In the genomic region with DNA sequence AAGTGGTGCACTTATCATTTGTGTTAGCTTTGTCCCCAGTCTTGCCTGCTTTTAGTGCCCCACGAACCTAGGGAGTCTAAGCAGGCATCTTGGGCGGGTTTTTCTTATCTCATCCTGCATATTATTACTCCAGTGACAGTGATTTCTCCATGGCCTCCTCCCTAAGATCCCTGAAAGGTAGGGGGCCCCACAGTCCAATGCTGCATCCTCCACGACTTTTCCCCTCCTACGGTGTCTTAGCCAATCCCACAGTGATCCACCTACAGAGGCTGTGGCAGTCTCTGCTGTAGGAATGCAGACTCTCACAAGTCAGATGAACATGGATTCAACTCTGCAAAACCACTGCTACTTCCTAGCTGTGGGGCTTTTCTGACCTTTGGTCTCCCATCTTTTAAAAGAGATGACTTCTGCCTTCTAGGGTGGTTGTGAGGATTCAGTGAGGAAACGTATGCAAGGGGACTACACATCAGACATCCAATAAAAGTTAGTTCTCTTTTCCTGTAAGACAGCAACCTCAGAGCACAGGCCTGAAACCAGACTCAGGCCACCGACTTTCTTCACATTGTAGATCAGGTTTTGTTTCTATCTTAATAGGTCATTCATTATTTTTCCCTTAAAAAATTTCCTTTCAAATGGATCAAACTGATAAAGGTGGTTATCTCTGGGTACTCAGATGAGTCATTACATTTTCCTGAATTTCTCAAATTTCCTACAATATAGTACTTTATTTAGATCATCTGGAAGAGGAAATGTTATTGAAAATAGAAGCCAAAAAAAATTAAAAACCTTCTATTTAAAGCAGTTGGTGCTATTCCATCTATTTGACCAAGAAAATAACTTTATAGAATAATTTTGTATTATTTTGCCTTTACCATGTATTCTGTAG, we compare ENCODE assay signal across 13 cellular contexts. TPM values are rescaled to one million over a fixed set of nuclear protein-coding genes. Genes with fewer than 3 reads are reported as not detected.
A peak's percentile ranks its signal among the peaks of the same experiment; 100 is the strongest.
DNase-seq lines count a peak whose midpoint lies in the region; ATAC-seq and TF ChIP-seq lines count a peak whose summit lies in the region.
"Had no signal": no experiment of that assay in that cellular context is flagged by ENCODE, and none has a peak within 500 bp of the region (broad histone marks: within the 10 kb centered on the region; RNA-seq: fewer than 3 reads in every experiment).

No MANE protein-coding gene starts in this region.

- no peaks in the 10 kb centered on the region for H3K36me3 Mint-ChIP-seq in activated B cell treated with CpG ODN at 0.5 μM for 24 hours (ENCODE audit: low read depth)
- H3K36me3 Mint-ChIP-seq in naive thymus-derived CD4-positive, alpha-beta T cell, result no peaks in the 10 kb centered on the region
- H3K36me3 Mint-ChIP-seq in progenitor cell of endocrine pancreas (ENCODE audit: insufficient read depth), result peaks cover 19% of the 10 kb centered on the region
- H3K36me3 Mint-ChIP-seq: activated naive CD4-positive, alpha-beta T cell treated with anti-CD3 and anti-CD28 coated beads, Interleukin-2, amount 50 U/mL, for 24 hours had no signal

- TF ChIP-seq CTCF in activated B cell treated with CpG ODN at 0.5 μM for 24 hours (IDR thresholded peaks at IDR 0.05) (no peak), progenitor cell of endocrine pancreas (IDR thresholded peaks at IDR 0.05; ENCODE audit: unreplicated experiment) (no peak)

- ATAC-seq in GM18502 (IDR thresholded peaks at IDR 0.05; ENCODE audit: poor library complexity, unreplicated experiment) (peak; percentile 27), activated B cell treated with CpG ODN at 0.5 μM for 24 hours (ENCODE audit: low read depth) (no peak)
- ATAC-seq in naive thymus-derived CD4-positive, alpha-beta T cell, result peak; percentile 28

- H3K9me3 Mint-ChIP-seq in activated B cell treated with CpG ODN at 0.5 μM for 24 hours (no peaks in the 10 kb centered on the region), progenitor cell of endocrine pancreas (ENCODE audit: low read depth) (no peaks in the 10 kb centered on the region)
- H3K9me3 Mint-ChIP-seq in naive thymus-derived CD4-positive, alpha-beta T cell, result no peaks in the 10 kb centered on the region
- H3K9me3 Mint-ChIP-seq: activated naive CD4-positive, alpha-beta T cell treated with anti-CD3 and anti-CD28 coated beads, Interleukin-2, amount 50 U/mL, for 24 hours had no signal

- DNase-seq in HT-29 (ENCODE audit: low spot score) (peak; percentile 46), activated B cell treated with CpG ODN at 0.5 μM for 24 hours (no peak), DMS153 treated with DMSO at 0.1 percent for 48 hours (lab: John Stamatoyannopoulos, UW; ENCODE audit: unreplicated experiment) (no peak), NCI-H2227 treated with DMSO at 0.1 percent for 48 hours (lab: John Stamatoyannopoulos, UW) (no peak), caudate nucleus (lab: John Stamatoyannopoulos, UW) (no peak), progenitor cell of endocrine pancreas (ENCODE audit: low spot score, unreplicated experiment) (no peak)
- DNase-seq in naive thymus-derived CD4-positive, alpha-beta T cell, result no peak
- DNase-seq: NCI-H774; stimulated activated CD4-positive, alpha-beta T cell treated with anti-CD3 and anti-CD28 coated beads, Interleukin-4, amount 100 ng/mL, for 1 hour; tibial artery had no signal

- POLR2A ChIA-PET in activated B cell treated with CpG ODN at 0.5 μM for 24 hours (lab: Charles Lee), result interaction anchor here (0.9 to 1.4 kb wide), 3 partner anchors 78 to 103 kb away, joined by 4 to 6 read pairs (median 5); no protein-coding TSS in a partner anchor
- POLR2A ChIA-PET in naive thymus-derived CD4-positive, alpha-beta T cell (lab: Charles Lee), result no interaction called here

- H3K27ac Mint-ChIP-seq in activated B cell treated with CpG ODN at 0.5 μM for 24 hours, result peak overlapping the region; percentile 73
- H3K27ac Mint-ChIP-seq in naive thymus-derived CD4-positive, alpha-beta T cell, result no peak overlapping the region
- H3K27ac Mint-ChIP-seq in progenitor cell of endocrine pancreas, result no peak overlapping the region
- H3K27ac Mint-ChIP-seq: activated naive CD4-positive, alpha-beta T cell treated with anti-CD3 and anti-CD28 coated beads, Interleukin-2, amount 50 U/mL, for 24 hours had no signal

- H3K4me3 ChIP-seq in naive thymus-derived CD4-positive, alpha-beta T cell (ENCODE audit: low read length), result no peak overlapping the region
- H3K4me3 ChIP-seq: tibial artery had no signal

- H3K27me3 ChIP-seq in naive thymus-derived CD4-positive, alpha-beta T cell (ENCODE audit: control insufficient read depth in 2 of 2, insufficient read depth in 2 of 2, low read length in 2 of 2), result no peaks in the 10 kb centered on the region
- H3K27me3 ChIP-seq: neutrophil, tibial artery had no signal

- peaks cover 98% of the 10 kb centered on the region for H3K4me1 Mint-ChIP-seq in activated B cell treated with CpG ODN at 0.5 μM for 24 hours
- H3K4me1 Mint-ChIP-seq in naive thymus-derived CD4-positive, alpha-beta T cell, result peaks cover 4 to 33% (median 7%) of the 10 kb centered on the region in 7 donors
- H3K4me1 Mint-ChIP-seq in progenitor cell of endocrine pancreas (ENCODE audit: low read depth), result peaks cover 4% of the 10 kb centered on the region
- H3K4me1 Mint-ChIP-seq: activated naive CD4-positive, alpha-beta T cell treated with anti-CD3 and anti-CD28 coated beads, Interleukin-2, amount 50 U/mL, for 24 hours had no signal

- no peaks in the 10 kb centered on the region for H3K36me3 ChIP-seq in naive thymus-derived CD4-positive, alpha-beta T cell (ENCODE audit: control insufficient read depth in 2 of 3, insufficient read depth in 3 of 3, low read length in 3 of 3)
- H3K36me3 ChIP-seq: neutrophil, tibial artery had no signal

- CTCF ChIA-PET in activated B cell treated with CpG ODN at 0.5 μM for 24 hours (lab: Charles Lee), result no interaction called here
- CTCF ChIA-PET in naive thymus-derived CD4-positive, alpha-beta T cell (lab: Charles Lee), result no interaction called here

- no peaks in the 10 kb centered on the region for H3K4me1 ChIP-seq in naive thymus-derived CD4-positive, alpha-beta T cell (ENCODE audit: control insufficient read depth in 2 of 2, insufficient read depth in 2 of 2, low read length in 2 of 2)

- H3K9me3 ChIP-seq in naive thymus-derived CD4-positive, alpha-beta T cell (ENCODE audit: control insufficient read depth in 2 of 3, low read length in 3 of 3), result no peaks in the 10 kb centered on the region
- H3K9me3 ChIP-seq: neutrophil, tibial artery had no signal

- H3K4me3 Mint-ChIP-seq in activated B cell treated with CpG ODN at 0.5 μM for 24 hours (peak overlapping the region; percentile 25), progenitor cell of endocrine pancreas (ENCODE audit: low read depth) (no peak overlapping the region)
- no peak overlapping the region for H3K4me3 Mint-ChIP-seq in naive thymus-derived CD4-positive, alpha-beta T cell
- H3K4me3 Mint-ChIP-seq: activated naive CD4-positive, alpha-beta T cell treated with anti-CD3 and anti-CD28 coated beads, Interleukin-2, amount 50 U/mL, for 24 hours had no signal

- no peak overlapping the region for H3K27ac ChIP-seq in naive thymus-derived CD4-positive, alpha-beta T cell (ENCODE audit: low read depth, low read length)
- H3K27ac ChIP-seq in caudate nucleus (ENCODE audit: low read depth, low read length), result no peak overlapping the region
- H3K27ac ChIP-seq: neutrophil had no signal

- intact Hi-C loops in activated B cell treated with CpG ODN at 0.5 μM for 24 hours (cut with micrococcal nuclease), result loop anchor here (2.0 to 10.0 kb wide), 5 partner anchors 117 to 576 kb away; a partner anchor contains a TSS
- intact Hi-C loops in naive thymus-derived CD4-positive, alpha-beta T cell (cut with micrococcal nuclease), result loop anchor here in 1 of 2 donors (5.0 kb wide), 1 partner anchor 93 kb away; no protein-coding TSS in a partner anchor

- no peaks in the 10 kb centered on the region for H3K27me3 Mint-ChIP-seq in activated B cell treated with CpG ODN at 0.5 μM for 24 hours
- peaks cover 5 to 26% (median 22%) of the 10 kb centered on the region in 5 donors for H3K27me3 Mint-ChIP-seq in naive thymus-derived CD4-positive, alpha-beta T cell
- H3K27me3 Mint-ChIP-seq in progenitor cell of endocrine pancreas, result peaks cover 39% of the 10 kb centered on the region

RNA-seq across cellular contexts. Expression of a gene that starts 23.2 kb away (rescaled TPM):
- total RNA-seq in HT-29 (2014; rRNA removed; shearing (Covaris generic)), result 7.2 and 7.4 TPM in 2 replicates
- total RNA-seq in activated B cell treated with CpG ODN at 0.5 μM for 24 hours (1.3 and 1.4 TPM in 2 replicates), progenitor cell of endocrine pancreas (5.0 and 5.4 TPM in 2 replicates)
- under 1 TPM in 2 of 5 experiments, not detected in 3; 0.19 to 0.31 TPM for total RNA-seq in naive thymus-derived CD4-positive, alpha-beta T cell
- not detected for polyA plus RNA-seq in naive thymus-derived CD4-positive, alpha-beta T cell

RNA-seq across cellular contexts. Expression of a gene that starts 56.3 kb away (rescaled TPM):
- total RNA-seq in HT-29 (2014; rRNA removed; shearing (Covaris generic)), result not detected in 2 replicates
- total RNA-seq in activated B cell treated with CpG ODN at 0.5 μM for 24 hours, result 31.2 and 31.7 TPM in 2 replicates
- total RNA-seq in naive thymus-derived CD4-positive, alpha-beta T cell, result 10 to 100 TPM in 1 of 5 experiments, 1 to 10 TPM in 4; 1.0 to 24.0 (median 2.4) TPM
- polyA plus RNA-seq in naive thymus-derived CD4-positive, alpha-beta T cell, result under 1 TPM; 0.07 to 0.24 TPM
- total RNA-seq in progenitor cell of endocrine pancreas, result not detected in 2 replicates
